In the genomic region with DNA sequence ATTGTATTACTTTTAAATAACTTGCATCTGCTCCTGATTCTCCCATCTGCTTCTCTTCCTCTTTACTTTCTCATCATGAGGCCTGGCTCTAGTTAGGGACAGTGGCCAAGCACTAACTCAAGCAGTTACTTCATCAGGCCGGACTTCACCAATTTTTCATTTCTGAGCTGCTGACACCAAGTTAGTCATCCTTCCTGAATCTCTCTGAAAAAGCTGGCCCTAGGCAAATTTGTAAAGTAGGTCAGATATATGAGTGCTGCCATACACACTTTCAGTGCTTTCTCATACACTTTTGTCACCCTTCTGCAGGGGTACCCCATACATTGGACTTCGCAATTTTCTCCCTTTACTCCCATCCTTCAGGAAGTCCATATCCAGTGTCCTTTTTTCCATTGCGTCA, we compare ENCODE assay signal across 18 cellular contexts.
DNase-seq lines count a peak whose midpoint lies in the region; TF ChIP-seq lines count a peak whose summit lies in the region.
"Had no signal": no experiment of that assay in that cellular context is flagged by ENCODE, and none has a peak within 500 bp of the region (broad histone marks: within the 10 kb centered on the region; RNA-seq: fewer than 3 reads in every experiment).

No MANE protein-coding gene starts in this region.

- H3K4me1 ChIP-seq in neuronal stem cell (ENCODE audit: control insufficient read depth in 2 of 2, insufficient read depth in 1 of 2, low read depth in 1 of 2, low read length in 2 of 2) = no peaks in the 10 kb centered on the region
- H3K4me1 ChIP-seq: upper lobe of left lung had no signal

- H2BK15ac ChIP-seq in neuronal stem cell (ENCODE audit: low read length) = no peak overlapping the region

- H3K14ac ChIP-seq in neuronal stem cell (ENCODE audit: low read length) = no peak overlapping the region

- H3K27me3 ChIP-seq in neuronal stem cell (ENCODE audit: control insufficient read depth in 3 of 3, insufficient read depth in 3 of 3, low read depth in 1 of 3, low read length in 3 of 3) = no peaks in the 10 kb centered on the region
- H3K27me3 ChIP-seq: upper lobe of left lung had no signal

- no peaks in the 10 kb centered on the region for H3K4me1 Mint-ChIP-seq in activated T-helper 1 cell treated with anti-CD3 and anti-CD28 coated beads, Interleukin-12 subunit alpha, Interleukin-12 subunit beta, Interleukin-2, Interleukin-4 antibody, amounts not matched to agents 30 ng/mL and 10 ng/mL and 1 ng/mL, durations not matched to agents 14 hours and 24 hours and 36 hours (ENCODE audit: low read depth)
- H3K4me1 Mint-ChIP-seq: T-helper 17 cell had no signal

- peaks cover 8% of the 10 kb centered on the region for H3K27me3 Mint-ChIP-seq in activated T-helper 1 cell treated with anti-CD3 and anti-CD28 coated beads, Interleukin-12 subunit alpha, Interleukin-12 subunit beta, Interleukin-2, Interleukin-4 antibody, amounts not matched to agents 30 ng/mL and 10 ng/mL and 1 ng/mL, durations not matched to agents 14 hours and 24 hours and 36 hours (ENCODE audit: insufficient read depth)

- no peak overlapping the region for H4K91ac ChIP-seq in neuronal stem cell (ENCODE audit: low read depth, low read length, poor library complexity)

- intact Hi-C loops in activated T-helper 1 cell treated with anti-CD3 and anti-CD28 coated beads, Interleukin-12 subunit alpha, Interleukin-12 subunit beta, Interleukin-2, Interleukin-4 antibody, amounts not matched to agents 30 ng/mL and 10 ng/mL and 1 ng/mL, durations not matched to agents 14 hours and 24 hours and 36 hours (cut with micrococcal nuclease) = no loop called here

- peaks cover 0 to 4% of the 10 kb centered on the region in 2 donors for H3K9me3 ChIP-seq in neuronal stem cell (replicated peaks in 1 of 2; ENCODE audit: control insufficient read depth in 2 of 2, insufficient read depth in 1 of 2, low read depth in 1 of 2, low read length in 2 of 2)
- H3K9me3 ChIP-seq: upper lobe of left lung had no signal

- TF ChIP-seq CTCF in HFF-Myc (IDR thresholded peaks at IDR 0.05; ENCODE audit: low read depth, low read length, missing control alignments) = no peak
- no peak for TF ChIP-seq CTCF in fibroblast of villous mesenchyme (IDR thresholded peaks at IDR 0.05; ENCODE audit: insufficient read depth, low read depth, low read length)

- H3K27ac Mint-ChIP-seq in activated T-helper 1 cell treated with anti-CD3 and anti-CD28 coated beads, Interleukin-12 subunit alpha, Interleukin-12 subunit beta, Interleukin-2, Interleukin-4 antibody, amounts not matched to agents 30 ng/mL and 10 ng/mL and 1 ng/mL, durations not matched to agents 14 hours and 24 hours and 36 hours = no peak overlapping the region
- H3K27ac Mint-ChIP-seq: activated naive CD8-positive, alpha-beta T cell; natural killer cell treated with Interleukin-12 subunit alpha and Interleukin-12 subunit beta and Interleukin-15 and Interleukin-18, amount 100 ng/mL, for 72 hours; T-helper 17 cell had no signal

- H4K8ac ChIP-seq in neuronal stem cell (ENCODE audit: low read depth, low read length) = no peak overlapping the region

- H3K4me2 ChIP-seq in neuronal stem cell (ENCODE audit: insufficient read depth, low read length, poor library complexity, severe bottlenecking) = no peak overlapping the region

- H3K79me1 ChIP-seq in neuronal stem cell (ENCODE audit: low read depth, low read length) = no peaks in the 10 kb centered on the region

- no peak overlapping the region for H3K4me3 Mint-ChIP-seq in activated T-helper 1 cell treated with anti-CD3 and anti-CD28 coated beads, Interleukin-12 subunit alpha, Interleukin-12 subunit beta, Interleukin-2, Interleukin-4 antibody, amounts not matched to agents 30 ng/mL and 10 ng/mL and 1 ng/mL, durations not matched to agents 14 hours and 24 hours and 36 hours
- H3K4me3 Mint-ChIP-seq: activated naive CD8-positive, alpha-beta T cell; natural killer cell treated with Interleukin-12 subunit alpha and Interleukin-12 subunit beta and Interleukin-15 and Interleukin-18, amount 100 ng/mL, for 72 hours; T-helper 17 cell had no signal

- H3K23ac ChIP-seq in neuronal stem cell (ENCODE audit: low read depth, low read length, poor library complexity) = no peak overlapping the region

- no peak overlapping the region for H2BK120ac ChIP-seq in neuronal stem cell (ENCODE audit: low read depth, low read length)

- H3K4me3 ChIP-seq in HFF-Myc (replicated peaks; ENCODE audit: low read depth, low read length) (no peak overlapping the region), fibroblast of villous mesenchyme (ENCODE audit: low read depth, low read length) (no peak overlapping the region), neuronal stem cell (ENCODE audit: low read length in 2 of 2) (no peak overlapping the region)
- H3K4me3 ChIP-seq: coronary artery, upper lobe of left lung had no signal

- no peaks in the 10 kb centered on the region for H3K36me3 Mint-ChIP-seq in activated T-helper 1 cell treated with anti-CD3 and anti-CD28 coated beads, Interleukin-12 subunit alpha, Interleukin-12 subunit beta, Interleukin-2, Interleukin-4 antibody, amounts not matched to agents 30 ng/mL and 10 ng/mL and 1 ng/mL, durations not matched to agents 14 hours and 24 hours and 36 hours (ENCODE audit: low read depth)
- H3K36me3 Mint-ChIP-seq: activated naive CD8-positive, alpha-beta T cell; natural killer cell treated with Interleukin-12 subunit alpha and Interleukin-12 subunit beta and Interleukin-15 and Interleukin-18, amount 100 ng/mL, for 72 hours had no signal

- H3K9ac ChIP-seq in neuronal stem cell (ENCODE audit: low read depth, low read length, poor library complexity) = no peak overlapping the region

- H3K18ac ChIP-seq in neuronal stem cell (ENCODE audit: low read length) = no peak overlapping the region

- no peak overlapping the region for H3K27ac ChIP-seq in neuronal stem cell (replicated peaks; ENCODE audit: low read length)
- H3K27ac ChIP-seq: coronary artery, upper lobe of left lung had no signal

- no peaks in the 10 kb centered on the region for H3K9me3 Mint-ChIP-seq in activated T-helper 1 cell treated with anti-CD3 and anti-CD28 coated beads, Interleukin-12 subunit alpha, Interleukin-12 subunit beta, Interleukin-2, Interleukin-4 antibody, amounts not matched to agents 30 ng/mL and 10 ng/mL and 1 ng/mL, durations not matched to agents 14 hours and 24 hours and 36 hours
- H3K9me3 Mint-ChIP-seq: natural killer cell treated with Interleukin-12 subunit alpha and Interleukin-12 subunit beta and Interleukin-15 and Interleukin-18, amount 100 ng/mL, for 72 hours had no signal

- no peak overlapping the region for H2AFZ ChIP-seq in neuronal stem cell (ENCODE audit: low read length)

- no peaks in the 10 kb centered on the region for H3K36me3 ChIP-seq in neuronal stem cell (replicated peaks in 1 of 2; ENCODE audit: control insufficient read depth in 2 of 2, insufficient read depth in 2 of 2, low read length in 2 of 2)
- H3K36me3 ChIP-seq: upper lobe of left lung had no signal

- no peak overlapping the region for H2AK5ac ChIP-seq in neuronal stem cell (ENCODE audit: low read depth, low read length)

- no peak overlapping the region for H2BK5ac ChIP-seq in neuronal stem cell (ENCODE audit: low read length)

- no peak overlapping the region for H3K4ac ChIP-seq in neuronal stem cell (ENCODE audit: low read length)

- DNase-seq in A172 (ENCODE audit: low spot score) (peak; percentile 87), HFF-Myc (ENCODE audit: extremely low read depth, low read depth) (peak; percentile 4), T1000 (lab: John Stamatoyannopoulos, UW) (peak; percentile 36), fibroblast of villous mesenchyme (ENCODE audit: low read depth) (peak; percentile 47), cerebellar nuclear complex (lab: John Stamatoyannopoulos, UW) (no peak), neuronal stem cell (ENCODE audit: low spot score) (no peak)
- DNase-seq in activated T-helper 1 cell treated with anti-CD3 and anti-CD28 coated beads, Interleukin-12 subunit alpha, Interleukin-12 subunit beta, Interleukin-2, Interleukin-4 antibody, amounts not matched to agents 30 ng/mL and 10 ng/mL and 1 ng/mL, durations not matched to agents 14 hours and 24 hours and 36 hours (ENCODE audit: low spot score) = no peak
- no peak for DNase-seq in activated effector memory CD4-positive, alpha-beta T cell treated with anti-CD3 and anti-CD28 coated beads, Interleukin-2, amount 50 U/mL, for 16 hours
- DNase-seq: Calu3; erythroblast; NCI-H1417; NCI-H510A treated with DMSO at 0.1 percent for 48 hours; stimulated activated CD4-positive, alpha-beta T cell treated with anti-CD3 and anti-CD28 coated beads, Interleukin-2, amount 100 ng/mL, for 48 hours; T-helper 17 cell; upper lobe of left lung had no signal

- no peak overlapping the region for H2BK12ac ChIP-seq in neuronal stem cell (ENCODE audit: low read length)

- WGBS in neuronal stem cell (ENCODE audit: extremely low coverage in 2 of 2, insufficient read length in 2 of 2, insufficient replicate concordance in 1 of 2), 2 donors = no CpG with 5 or more reads among the region's 3 CpGs

Comparison
In these comparisons a context has a peak if more than half of its experiments do, and no peak if none do; other contexts are left out.
1. DNase-seq: peak in A172 (single experiment), HFF-Myc (single experiment), T1000 (single experiment) and fibroblast of villous mesenchyme (single experiment); none in activated T-helper 1 cell treated with anti-CD3 and anti-CD28 coated beads, Interleukin-12 subunit alpha, Interleukin-12 subunit beta, Interleukin-2, Interleukin-4 antibody, amounts not matched to agents 30 ng/mL and 10 ng/mL and 1 ng/mL, durations not matched to agents 14 hours and 24 hours and 36 hours (single experiment), cerebellar nuclear complex (0 of 2), neuronal stem cell (single experiment) and activated effector memory CD4-positive, alpha-beta T cell treated with anti-CD3 and anti-CD28 coated beads, Interleukin-2, amount 50 U/mL, for 16 hours (single experiment).